33 cellular contexts compared by ENCODE assay signal in genomic region chr17:42901535-42902229, GRCh38. TPM values are rescaled to one million over a fixed set of nuclear protein-coding genes. Genes with fewer than 3 reads are reported as not detected.
"Had no signal": no experiment of that assay in that cellular context is flagged by ENCODE, and none has a peak within 500 bp of the region (broad histone marks: within the 10 kb centered on the region; RNA-seq: fewer than 3 reads in every experiment).

No MANE protein-coding gene starts in this region.

- H3K27ac Mint-ChIP-seq: activated B cell treated with CpG ODN at 0.5 μM for 24 hours; activated CD4-positive, alpha-beta T cell treated with anti-CD3 and anti-CD28 coated beads, Interleukin-2, amount 10 ng/mL, durations not matched to agents 24 days and 14 days; activated CD8-positive, alpha-beta memory T cell treated with anti-CD3 and anti-CD28 coated beads, Interleukin-2, amount 10 ng/mL, durations not matched to agents 7 days and 5 days; activated naive CD8-positive, alpha-beta T cell; activated T-cell treated with anti-CD3 and anti-CD28 coated beads, Interleukin-2, amount 50 U/mL, for 24 hours; activated T-helper 1 cell treated with anti-CD3 and anti-CD28 coated beads, Interleukin-12 subunit alpha, Interleukin-12 subunit beta, Interleukin-2, Interleukin-4 antibody, amounts not matched to agents 30 ng/mL and 10 ng/mL and 1 ng/mL, durations not matched to agents 14 hours and 24 hours and 36 hours; T-cell had no signal

- H3K27ac ChIP-seq: brain microvascular endothelial cell, SK-N-MC had no signal

- ATAC-seq: activated CD8-positive, alpha-beta memory T cell treated with anti-CD3 and anti-CD28 coated beads, Interleukin-2, amount 10 ng/mL, durations not matched to agents 7 days and 5 days; Panc1; Right ventricle myocardium inferior; T-cell had no signal

- H3K4me1 Mint-ChIP-seq: activated B cell treated with CpG ODN at 0.5 μM for 24 hours; activated CD4-positive, alpha-beta T cell treated with anti-CD3 and anti-CD28 coated beads, Interleukin-2, amount 10 ng/mL, durations not matched to agents 24 days and 14 days; activated CD8-positive, alpha-beta memory T cell treated with anti-CD3 and anti-CD28 coated beads, Interleukin-2, amount 10 ng/mL, durations not matched to agents 7 days and 5 days; T-cell had no signal

- H3K4me3 Mint-ChIP-seq: activated B cell treated with CpG ODN at 0.5 μM for 24 hours; activated CD4-positive, alpha-beta T cell treated with anti-CD3 and anti-CD28 coated beads, Interleukin-2, amount 10 ng/mL, durations not matched to agents 24 days and 14 days; activated CD8-positive, alpha-beta memory T cell treated with anti-CD3 and anti-CD28 coated beads, Interleukin-2, amount 10 ng/mL, durations not matched to agents 7 days and 5 days; activated naive CD8-positive, alpha-beta T cell; activated T-cell treated with anti-CD3 and anti-CD28 coated beads, Interleukin-2, amount 50 U/mL, for 24 hours; activated T-helper 1 cell treated with anti-CD3 and anti-CD28 coated beads, Interleukin-12 subunit alpha, Interleukin-12 subunit beta, Interleukin-2, Interleukin-4 antibody, amounts not matched to agents 30 ng/mL and 10 ng/mL and 1 ng/mL, durations not matched to agents 14 hours and 24 hours and 36 hours; T-cell had no signal

- H3K27me3 ChIP-seq: brain microvascular endothelial cell had no signal

- H3K27me3 Mint-ChIP-seq: activated naive CD8-positive, alpha-beta T cell had no signal

- H3K36me3 ChIP-seq: brain microvascular endothelial cell had no signal

- H3K4me3 ChIP-seq: SK-N-MC had no signal

- H3K36me3 Mint-ChIP-seq: activated CD8-positive, alpha-beta memory T cell treated with anti-CD3 and anti-CD28 coated beads, Interleukin-2, amount 10 ng/mL, durations not matched to agents 7 days and 5 days; activated naive CD8-positive, alpha-beta T cell; T-cell had no signal

- DNase-seq: activated B cell treated with CpG ODN at 0.5 μM for 24 hours; activated CD4-positive, alpha-beta T cell treated with anti-CD3 and anti-CD28 coated beads for 1 hour; activated CD4-positive, alpha-beta T cell treated with anti-CD3 and anti-CD28 coated beads, Interleukin-2, amount 10 ng/mL, durations not matched to agents 24 days and 14 days; activated CD4-positive, alpha-beta T cell treated with anti-CD3 and anti-CD28 coated beads, Interleukin-2, amount 50 U/mL, for 48 hours; activated CD8-positive, alpha-beta memory T cell treated with anti-CD3 and anti-CD28 coated beads, Interleukin-2, amount 10 ng/mL, durations not matched to agents 7 days and 5 days; activated effector memory CD4-positive, alpha-beta T cell treated with Interleukin-2 at 50 U/mL for 16 hours; activated naive CD4-positive, alpha-beta T cell; activated T-cell treated with anti-CD3 and anti-CD28 coated beads, Interleukin-2, amount 50 U/mL, for 24 hours; amygdala; brain microvascular endothelial cell; KG1; NCI-H1048; NCI-H146; NCI-H187 treated with DMSO at 0.1 percent for 48 hours; NCI-H2081 treated with DMSO at 0.1 percent for 48 hours; NCI-H2171; NCI-H226; NCI-H510A; NCI-H526 treated with DMSO at 0.1 percent for 48 hours; NK-92 treated with Interleukin-12 subunit alpha and Interleukin-12 subunit beta, amount 100 ng/mL, for 24 hours; OCI-M1; RPMI8226; T-cell; T-helper 2 cell; T1000 had no signal

- H3K9me3 Mint-ChIP-seq: activated B cell treated with CpG ODN at 0.5 μM for 24 hours; activated CD4-positive, alpha-beta T cell treated with anti-CD3 and anti-CD28 coated beads, Interleukin-2, amount 10 ng/mL, durations not matched to agents 24 days and 14 days; activated T-cell treated with anti-CD3 and anti-CD28 coated beads, Interleukin-2, amount 50 U/mL, for 24 hours; activated T-helper 1 cell treated with anti-CD3 and anti-CD28 coated beads, Interleukin-12 subunit alpha, Interleukin-12 subunit beta, Interleukin-2, Interleukin-4 antibody, amounts not matched to agents 30 ng/mL and 10 ng/mL and 1 ng/mL, durations not matched to agents 14 hours and 24 hours and 36 hours; T-cell had no signal

RNA-seq across cellular contexts. Expression of gene G6PC1, which starts 1.1 kb away (rescaled TPM):
- total RNA-seq: activated B cell treated with CpG ODN at 0.5 μM for 24 hours; activated CD4-positive, alpha-beta T cell treated with anti-CD3 and anti-CD28 coated beads, Interleukin-2, amount 10 ng/mL, durations not matched to agents 24 days and 14 days; activated CD8-positive, alpha-beta memory T cell treated with anti-CD3 and anti-CD28 coated beads, Interleukin-2, amount 10 ng/mL, durations not matched to agents 7 days and 5 days; activated T-helper 1 cell treated with anti-CD3 and anti-CD28 coated beads, Interleukin-12 subunit alpha, Interleukin-12 subunit beta, Interleukin-2, Interleukin-4 antibody, amounts not matched to agents 30 ng/mL and 10 ng/mL and 1 ng/mL, durations not matched to agents 14 hours and 24 hours and 36 hours; astrocyte; LHCN-M2; M059J; Right ventricle myocardium inferior had no signal

RNA-seq across cellular contexts. Expression of gene AOC2, which starts 57.3 kb away (rescaled TPM):
- total RNA-seq: M059J had no signal
